1 cellular context compared by ENCODE assay signal in the genomic region with DNA sequence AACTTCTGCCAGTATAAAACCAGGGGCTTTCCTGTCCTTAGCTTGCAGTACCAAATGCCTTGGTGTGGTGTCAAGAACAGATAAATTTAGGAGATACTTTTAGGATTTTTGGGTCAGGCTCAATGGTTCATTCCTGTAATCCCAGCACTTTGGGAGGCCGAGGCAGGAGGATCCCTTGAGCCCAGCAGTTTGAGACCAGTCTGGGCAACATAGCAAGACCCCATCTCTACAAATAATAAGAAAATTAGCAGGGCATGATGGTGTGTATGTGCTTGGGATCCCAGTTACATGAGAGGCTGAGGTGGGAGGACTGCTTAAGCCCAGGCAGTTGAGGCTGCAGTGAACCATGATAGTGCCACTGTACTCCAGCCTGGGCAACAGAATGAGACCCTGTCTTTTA.
TF ChIP-seq lines count a peak whose summit lies in the region.

No MANE protein-coding gene starts in this region.

TF ChIP-seq in K562, 482 proteins besides CTCF, POLR2A, EP300 and RAD21:
- TF ChIP-seq RBM25 (IDR thresholded peaks at IDR 0.05; ENCODE audit: low read depth, low read length, severe bottlenecking) (peak; percentile 8), SRF (CRISPR knock-in tag; IDR thresholded peaks at IDR 0.05) (no peak), ZNF354B (CRISPR knock-in tag; IDR thresholded peaks at IDR 0.05) (no peak), ZNF121 (CRISPR knock-in tag; conservative IDR thresholded peaks at IDR 0.05) (peak; percentile 75), ZNF175 (CRISPR knock-in tag; IDR thresholded peaks at IDR 0.05; ENCODE audit: low read depth) (no peak), RBM17 (IDR thresholded peaks at IDR 0.05; ENCODE audit: borderline replicate concordance, low read depth, low read length) (no peak), BHLHE40 (IDR thresholded peaks at IDR 0.05; ENCODE audit: low read length) (no peak), MCM5 (IDR thresholded peaks at IDR 0.05; ENCODE audit: low read depth) (no peak)
- TF ChIP-seq, protein P1, sequence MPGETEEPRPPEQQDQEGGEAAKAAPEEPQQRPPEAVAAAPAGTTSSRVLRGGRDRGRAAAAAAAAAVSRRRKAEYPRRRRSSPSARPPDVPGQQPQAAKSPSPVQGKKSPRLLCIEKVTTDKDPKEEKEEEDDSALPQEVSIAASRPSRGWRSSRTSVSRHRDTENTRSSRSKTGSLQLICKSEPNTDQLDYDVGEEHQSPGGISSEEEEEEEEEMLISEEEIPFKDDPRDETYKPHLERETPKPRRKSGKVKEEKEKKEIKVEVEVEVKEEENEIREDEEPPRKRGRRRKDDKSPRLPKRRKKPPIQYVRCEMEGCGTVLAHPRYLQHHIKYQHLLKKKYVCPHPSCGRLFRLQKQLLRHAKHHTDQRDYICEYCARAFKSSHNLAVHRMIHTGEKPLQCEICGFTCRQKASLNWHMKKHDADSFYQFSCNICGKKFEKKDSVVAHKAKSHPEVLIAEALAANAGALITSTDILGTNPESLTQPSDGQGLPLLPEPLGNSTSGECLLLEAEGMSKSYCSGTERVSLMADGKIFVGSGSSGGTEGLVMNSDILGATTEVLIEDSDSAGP (CRISPR knock-in tag; IDR thresholded peaks at IDR 0.05), result no peak
- TF ChIP-seq, protein P2, sequence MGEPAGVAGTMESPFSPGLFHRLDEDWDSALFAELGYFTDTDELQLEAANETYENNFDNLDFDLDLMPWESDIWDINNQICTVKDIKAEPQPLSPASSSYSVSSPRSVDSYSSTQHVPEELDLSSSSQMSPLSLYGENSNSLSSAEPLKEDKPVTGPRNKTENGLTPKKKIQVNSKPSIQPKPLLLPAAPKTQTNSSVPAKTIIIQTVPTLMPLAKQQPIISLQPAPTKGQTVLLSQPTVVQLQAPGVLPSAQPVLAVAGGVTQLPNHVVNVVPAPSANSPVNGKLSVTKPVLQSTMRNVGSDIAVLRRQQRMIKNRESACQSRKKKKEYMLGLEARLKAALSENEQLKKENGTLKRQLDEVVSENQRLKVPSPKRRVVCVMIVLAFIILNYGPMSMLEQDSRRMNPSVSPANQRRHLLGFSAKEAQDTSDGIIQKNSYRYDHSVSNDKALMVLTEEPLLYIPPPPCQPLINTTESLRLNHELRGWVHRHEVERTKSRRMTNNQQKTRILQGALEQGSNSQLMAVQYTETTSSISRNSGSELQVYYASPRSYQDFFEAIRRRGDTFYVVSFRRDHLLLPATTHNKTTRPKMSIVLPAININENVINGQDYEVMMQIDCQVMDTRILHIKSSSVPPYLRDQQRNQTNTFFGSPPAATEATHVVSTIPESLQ (CRISPR knock-in tag; IDR thresholded peaks at IDR 0.05), result no peak
- TF ChIP-seq, protein P3, sequence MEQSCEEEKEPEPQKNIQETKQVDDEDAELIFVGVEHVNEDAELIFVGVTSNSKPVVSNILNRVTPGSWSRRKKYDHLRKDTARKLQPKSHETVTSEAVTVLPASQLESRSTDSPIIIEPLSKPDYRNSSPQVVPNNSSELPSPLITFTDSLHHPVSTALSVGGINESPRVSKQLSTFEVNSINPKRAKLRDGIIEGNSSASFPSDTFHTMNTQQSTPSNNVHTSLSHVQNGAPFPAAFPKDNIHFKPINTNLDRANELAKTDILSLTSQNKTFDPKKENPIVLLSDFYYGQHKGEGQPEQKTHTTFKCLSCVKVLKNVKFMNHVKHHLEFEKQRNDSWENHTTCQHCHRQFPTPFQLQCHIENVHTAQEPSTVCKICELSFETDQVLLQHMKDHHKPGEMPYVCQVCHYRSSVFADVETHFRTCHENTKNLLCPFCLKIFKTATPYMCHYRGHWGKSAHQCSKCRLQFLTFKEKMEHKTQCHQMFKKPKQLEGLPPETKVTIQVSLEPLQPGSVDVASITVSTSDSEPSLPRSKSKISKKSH (CRISPR knock-in tag; IDR thresholded peaks at IDR 0.05), result no peak
